ENCODE assay signal across 10 cellular contexts in genomic region chr17:68296217-68297140, GRCh38.
DNase-seq lines count a peak whose midpoint lies in the region; ATAC-seq and TF ChIP-seq lines count a peak whose summit lies in the region.
"Had no signal": no experiment of that assay in that cellular context is flagged by ENCODE, and none has a peak within 500 bp of the region (broad histone marks: within the 10 kb centered on the region; RNA-seq: fewer than 3 reads in every experiment).

No MANE protein-coding gene starts in this region.

- POLR2A ChIA-PET in HEK293 (lab: Yijun Ruan, JAX), result no interaction called here

- peak overlapping the region; percentile 73 for H3K4me3 Mint-ChIP-seq in central memory CD8-positive, alpha-beta T cell

- H3K9me3 ChIP-seq in HEK293 (ENCODE audit: control insufficient read depth, insufficient read depth, low read depth, low read length), result no peaks in the 10 kb centered on the region
- H3K9me3 ChIP-seq: heart right ventricle had no signal

- CTCF ChIA-PET in HEK293 (lab: Yijun Ruan, JAX), result interaction anchor here (1.2 to 1.5 kb wide), 3 partner anchors 34 to 139 kb away, joined by 3 to 12 read pairs (median 4); no protein-coding TSS in a partner anchor

- H3K36me3 Mint-ChIP-seq in central memory CD8-positive, alpha-beta T cell (ENCODE audit: insufficient read depth), result peaks cover 13% of the 10 kb centered on the region

- no peaks in the 10 kb centered on the region for H3K36me3 ChIP-seq in HEK293 (ENCODE audit: control insufficient read depth in 2 of 2, insufficient read depth in 1 of 2, low read length in 2 of 2)
- H3K36me3 ChIP-seq: heart right ventricle had no signal

- peak overlapping the region; percentile 42 for H3K27ac Mint-ChIP-seq in central memory CD8-positive, alpha-beta T cell (ENCODE audit: low read depth)

- peak; percentile 60 for DNase-seq in T-helper 9 cell
- DNase-seq in central memory CD8-positive, alpha-beta T cell (ENCODE audit: low spot score in 2 of 2), result peak; percentile 43 to 63
- peak in 2 of 3 experiments; percentile 15 to 17 for DNase-seq in stimulated activated CD4-positive, alpha-beta T cell treated with anti-CD3 and anti-CD28 coated beads, TNF-alpha, amount 100 ng/mL, for 4 hours (ENCODE audit: low read depth in 3 of 3)
- no peak for DNase-seq in NCI-H526 treated with DMSO at 0.1 percent for 48 hours (lab: John Stamatoyannopoulos, UW)
- DNase-seq: heart right ventricle, nucleus accumbens had no signal

- TF ChIP-seq CTCF in HEK293 (tag by site-specific recombination; IDR thresholded peaks at IDR 0.05), result no peak

- H3K4me1 ChIP-seq in HEK293 (ENCODE audit: control insufficient read depth, insufficient read depth, low read length), result no peaks in the 10 kb centered on the region

- peak; percentile 62 for ATAC-seq in central memory CD8-positive, alpha-beta T cell (replicated peaks; ENCODE audit: extremely low read depth, poor library complexity, severe bottlenecking)
- ATAC-seq in GM19455 (IDR thresholded peaks at IDR 0.05; ENCODE audit: unreplicated experiment) (no peak), HG03097 (IDR thresholded peaks at IDR 0.05; ENCODE audit: low FRiP score, unreplicated experiment) (no peak), GM18498 (IDR thresholded peaks at IDR 0.05; ENCODE audit: unreplicated experiment) (no peak)

- no peak overlapping the region for H3K27ac ChIP-seq in HEK293 (ENCODE audit: extremely low read depth, low read depth, low read length)

- no peaks in the 10 kb centered on the region for H3K9me3 Mint-ChIP-seq in central memory CD8-positive, alpha-beta T cell

- H3K4me1 Mint-ChIP-seq in central memory CD8-positive, alpha-beta T cell, result peaks cover 46% of the 10 kb centered on the region

- no peaks in the 10 kb centered on the region for H3K27me3 Mint-ChIP-seq in central memory CD8-positive, alpha-beta T cell

- no peak overlapping the region for H3K4me3 ChIP-seq in HEK293 (ENCODE audit: low read depth, low read length)
- H3K4me3 ChIP-seq: heart right ventricle had no signal

TF ChIP-seq in HEK293, 187 proteins besides CTCF, POLR2A, EP300 and RAD21:
- TF ChIP-seq ZNF335 (tag by site-specific recombination; conservative IDR thresholded peaks at IDR 0.05) (no peak), ZNF510 (tag by site-specific recombination; IDR thresholded peaks at IDR 0.05; ENCODE audit: insufficient replicate concordance) (peak; percentile 98), MEIS1 (CRISPR knock-in tag; IDR thresholded peaks at IDR 0.05; ENCODE audit: borderline replicate concordance) (no peak)
- TF ChIP-seq, protein P1, sequence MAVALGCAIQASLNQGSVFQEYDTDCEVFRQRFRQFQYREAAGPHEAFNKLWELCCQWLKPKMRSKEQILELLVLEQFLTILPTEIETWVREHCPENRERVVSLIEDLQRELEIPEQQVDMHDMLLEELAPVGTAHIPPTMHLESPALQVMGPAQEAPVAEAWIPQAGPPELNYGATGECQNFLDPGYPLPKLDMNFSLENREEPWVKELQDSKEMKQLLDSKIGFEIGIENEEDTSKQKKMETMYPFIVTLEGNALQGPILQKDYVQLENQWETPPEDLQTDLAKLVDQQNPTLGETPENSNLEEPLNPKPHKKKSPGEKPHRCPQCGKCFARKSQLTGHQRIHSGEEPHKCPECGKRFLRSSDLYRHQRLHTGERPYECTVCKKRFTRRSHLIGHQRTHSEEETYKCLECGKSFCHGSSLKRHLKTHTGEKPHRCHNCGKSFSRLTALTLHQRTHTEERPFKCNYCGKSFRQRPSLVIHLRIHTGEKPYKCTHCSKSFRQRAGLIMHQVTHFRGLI (tag by site-specific recombination; IDR thresholded peaks at IDR 0.05), result no peak
